1 cellular context compared by ENCODE assay signal in the genomic region with DNA sequence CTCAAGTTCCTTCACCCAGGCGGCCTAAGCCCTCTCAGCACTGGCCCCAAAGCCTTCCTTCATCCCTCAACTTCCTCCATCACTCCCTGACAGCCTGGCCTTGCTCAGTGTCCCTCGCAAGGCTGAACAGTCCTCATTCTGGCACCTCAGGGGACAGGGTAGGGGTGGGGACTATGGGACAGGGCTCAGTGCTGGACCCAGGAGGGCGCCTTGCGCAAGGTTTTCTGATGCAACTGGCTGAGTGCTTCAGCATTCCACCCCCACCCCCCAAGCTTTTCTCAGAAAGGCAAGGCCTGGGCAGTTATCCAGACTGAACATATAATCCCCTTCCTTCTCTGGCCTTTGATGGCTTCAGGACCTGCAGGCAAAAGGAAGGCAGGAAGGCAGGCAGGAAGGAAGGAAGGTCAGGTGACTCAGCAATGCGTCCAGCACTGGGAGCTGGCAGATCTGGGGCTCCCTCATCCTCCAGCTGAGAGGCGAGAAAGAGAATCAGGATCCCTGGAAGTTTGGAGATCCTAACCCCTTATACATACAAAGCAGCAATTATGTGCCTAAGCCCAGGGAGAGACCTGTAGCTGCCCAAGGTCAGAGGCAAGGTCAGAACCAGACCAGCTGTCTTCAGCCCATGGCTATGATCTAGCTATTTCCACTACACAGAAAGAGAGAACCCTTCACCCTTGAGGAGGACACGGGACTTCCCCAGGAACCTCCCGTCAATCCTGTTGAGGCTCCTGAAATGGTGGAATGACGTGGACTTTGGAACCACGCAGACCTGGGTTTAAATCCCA.
A peak's percentile ranks its signal among the peaks of the same experiment; 100 is the strongest.
TF ChIP-seq lines count a peak whose summit lies in the region.

No MANE protein-coding gene starts in this region.

TF ChIP-seq in HepG2, 621 proteins besides CTCF, POLR2A, EP300 and RAD21 (continued from another document and continues in another):
- TF ChIP-seq ZNF253 (CRISPR knock-in tag; IDR thresholded peaks at IDR 0.05; ENCODE audit: borderline replicate concordance) (no peak), ZNF296 (CRISPR knock-in tag; conservative IDR thresholded peaks at IDR 0.05) (peak; percentile 94), POLR2AphosphoS2 (IDR thresholded peaks at IDR 0.05; ENCODE audit: low read depth, low read length) (peak; percentile 74; the same call in 1 of the 2 replicates), MTA3 (CRISPR knock-in tag; IDR thresholded peaks at IDR 0.05) (no peak), ZNF468 (CRISPR knock-in tag; IDR thresholded peaks at IDR 0.05) (no peak), ZNF256 (CRISPR knock-in tag; conservative IDR thresholded peaks at IDR 0.05) (0 out of 2 replicates have a peak, but pooled peaks have one; percentile 71), SPEN (CRISPR knock-in tag; IDR thresholded peaks at IDR 0.05; ENCODE audit: low read depth) (peak; percentile 76; the same call in 1 of the 2 replicates), DMAP1 (CRISPR knock-in tag; IDR thresholded peaks at IDR 0.05) (peak; percentile 97), ELF4 (CRISPR knock-in tag; IDR thresholded peaks at IDR 0.05; ENCODE audit: borderline replicate concordance) (no peak), SP4 (CRISPR knock-in tag; IDR thresholded peaks at IDR 0.05) (peak; percentile 88; the same call in 1 of the 2 replicates), NR2F2 (IDR thresholded peaks at IDR 0.05; ENCODE audit: borderline replicate concordance, low read depth) (peak; percentile 61; the same call in 1 of the 2 replicates), ZNF558 (CRISPR knock-in tag; IDR thresholded peaks at IDR 0.05; ENCODE audit: borderline replicate concordance) (0 out of 2 replicates have a peak, but pooled peaks have one; percentile 69), BRD4 (CRISPR knock-in tag; IDR thresholded peaks at IDR 0.05) (peak; percentile 88), SRSF1 (optimal IDR thresholded peaks at IDR 0.05; ENCODE audit: low read depth, low read length) (no peak), CHD4 (IDR thresholded peaks at IDR 0.05; ENCODE audit: borderline replicate concordance, low read length) (peak; percentile 73; the same call in 1 of the 2 replicates), FOXK2 (IDR thresholded peaks at IDR 0.05) (no peak), FOXM1 (CRISPR knock-in tag; IDR thresholded peaks at IDR 0.05) (no peak), RFX1 (IDR thresholded peaks at IDR 0.05) (no peak), MBD4 (IDR thresholded peaks at IDR 0.05; ENCODE audit: borderline replicate concordance, low read length) (no peak), EEA1 (CRISPR knock-in tag; IDR thresholded peaks at IDR 0.05; ENCODE audit: borderline replicate concordance) (no peak), SOX13 (IDR thresholded peaks at IDR 0.05) (peak; percentile 65; the same call in 1 of the 2 replicates), SOX13 (CRISPR knock-in tag; conservative IDR thresholded peaks at IDR 0.05 in 1 of 2, IDR thresholded peaks at IDR 0.05 in 1 of 2) (peak in 1 of 2 experiments; percentile 88; a peak in 2 of 4 replicates)
- TF ChIP-seq, protein P1, sequence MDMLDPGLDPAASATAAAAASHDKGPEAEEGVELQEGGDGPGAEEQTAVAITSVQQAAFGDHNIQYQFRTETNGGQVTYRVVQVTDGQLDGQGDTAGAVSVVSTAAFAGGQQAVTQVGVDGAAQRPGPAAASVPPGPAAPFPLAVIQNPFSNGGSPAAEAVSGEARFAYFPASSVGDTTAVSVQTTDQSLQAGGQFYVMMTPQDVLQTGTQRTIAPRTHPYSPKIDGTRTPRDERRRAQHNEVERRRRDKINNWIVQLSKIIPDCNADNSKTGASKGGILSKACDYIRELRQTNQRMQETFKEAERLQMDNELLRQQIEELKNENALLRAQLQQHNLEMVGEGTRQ (IDR thresholded peaks at IDR 0.05; ENCODE audit: low read depth, low read length) = peak; percentile 55
- TF ChIP-seq, protein P1 (CRISPR knock-in tag; IDR thresholded peaks at IDR 0.05; ENCODE audit: borderline replicate concordance) = peak; percentile 81; the same call in 1 of the 2 replicates
- TF ChIP-seq, protein P2, sequence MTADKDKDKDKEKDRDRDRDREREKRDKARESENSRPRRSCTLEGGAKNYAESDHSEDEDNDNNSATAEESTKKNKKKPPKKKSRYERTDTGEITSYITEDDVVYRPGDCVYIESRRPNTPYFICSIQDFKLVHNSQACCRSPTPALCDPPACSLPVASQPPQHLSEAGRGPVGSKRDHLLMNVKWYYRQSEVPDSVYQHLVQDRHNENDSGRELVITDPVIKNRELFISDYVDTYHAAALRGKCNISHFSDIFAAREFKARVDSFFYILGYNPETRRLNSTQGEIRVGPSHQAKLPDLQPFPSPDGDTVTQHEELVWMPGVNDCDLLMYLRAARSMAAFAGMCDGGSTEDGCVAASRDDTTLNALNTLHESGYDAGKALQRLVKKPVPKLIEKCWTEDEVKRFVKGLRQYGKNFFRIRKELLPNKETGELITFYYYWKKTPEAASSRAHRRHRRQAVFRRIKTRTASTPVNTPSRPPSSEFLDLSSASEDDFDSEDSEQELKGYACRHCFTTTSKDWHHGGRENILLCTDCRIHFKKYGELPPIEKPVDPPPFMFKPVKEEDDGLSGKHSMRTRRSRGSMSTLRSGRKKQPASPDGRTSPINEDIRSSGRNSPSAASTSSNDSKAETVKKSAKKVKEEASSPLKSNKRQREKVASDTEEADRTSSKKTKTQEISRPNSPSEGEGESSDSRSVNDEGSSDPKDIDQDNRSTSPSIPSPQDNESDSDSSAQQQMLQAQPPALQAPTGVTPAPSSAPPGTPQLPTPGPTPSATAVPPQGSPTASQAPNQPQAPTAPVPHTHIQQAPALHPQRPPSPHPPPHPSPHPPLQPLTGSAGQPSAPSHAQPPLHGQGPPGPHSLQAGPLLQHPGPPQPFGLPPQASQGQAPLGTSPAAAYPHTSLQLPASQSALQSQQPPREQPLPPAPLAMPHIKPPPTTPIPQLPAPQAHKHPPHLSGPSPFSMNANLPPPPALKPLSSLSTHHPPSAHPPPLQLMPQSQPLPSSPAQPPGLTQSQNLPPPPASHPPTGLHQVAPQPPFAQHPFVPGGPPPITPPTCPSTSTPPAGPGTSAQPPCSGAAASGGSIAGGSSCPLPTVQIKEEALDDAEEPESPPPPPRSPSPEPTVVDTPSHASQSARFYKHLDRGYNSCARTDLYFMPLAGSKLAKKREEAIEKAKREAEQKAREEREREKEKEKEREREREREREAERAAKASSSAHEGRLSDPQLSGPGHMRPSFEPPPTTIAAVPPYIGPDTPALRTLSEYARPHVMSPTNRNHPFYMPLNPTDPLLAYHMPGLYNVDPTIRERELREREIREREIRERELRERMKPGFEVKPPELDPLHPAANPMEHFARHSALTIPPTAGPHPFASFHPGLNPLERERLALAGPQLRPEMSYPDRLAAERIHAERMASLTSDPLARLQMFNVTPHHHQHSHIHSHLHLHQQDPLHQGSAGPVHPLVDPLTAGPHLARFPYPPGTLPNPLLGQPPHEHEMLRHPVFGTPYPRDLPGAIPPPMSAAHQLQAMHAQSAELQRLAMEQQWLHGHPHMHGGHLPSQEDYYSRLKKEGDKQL (CRISPR knock-in tag; IDR thresholded peaks at IDR 0.05; ENCODE audit: low read depth) = peak; percentile 89
- TF ChIP-seq, protein P3, sequence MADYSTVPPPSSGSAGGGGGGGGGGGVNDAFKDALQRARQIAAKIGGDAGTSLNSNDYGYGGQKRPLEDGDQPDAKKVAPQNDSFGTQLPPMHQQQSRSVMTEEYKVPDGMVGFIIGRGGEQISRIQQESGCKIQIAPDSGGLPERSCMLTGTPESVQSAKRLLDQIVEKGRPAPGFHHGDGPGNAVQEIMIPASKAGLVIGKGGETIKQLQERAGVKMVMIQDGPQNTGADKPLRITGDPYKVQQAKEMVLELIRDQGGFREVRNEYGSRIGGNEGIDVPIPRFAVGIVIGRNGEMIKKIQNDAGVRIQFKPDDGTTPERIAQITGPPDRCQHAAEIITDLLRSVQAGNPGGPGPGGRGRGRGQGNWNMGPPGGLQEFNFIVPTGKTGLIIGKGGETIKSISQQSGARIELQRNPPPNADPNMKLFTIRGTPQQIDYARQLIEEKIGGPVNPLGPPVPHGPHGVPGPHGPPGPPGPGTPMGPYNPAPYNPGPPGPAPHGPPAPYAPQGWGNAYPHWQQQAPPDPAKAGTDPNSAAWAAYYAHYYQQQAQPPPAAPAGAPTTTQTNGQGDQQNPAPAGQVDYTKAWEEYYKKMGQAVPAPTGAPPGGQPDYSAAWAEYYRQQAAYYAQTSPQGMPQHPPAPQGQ (CRISPR knock-in tag; IDR thresholded peaks at IDR 0.05; ENCODE audit: borderline replicate concordance) = peak; percentile 33; the same call in 1 of the 2 replicates
- TF ChIP-seq, protein P4, sequence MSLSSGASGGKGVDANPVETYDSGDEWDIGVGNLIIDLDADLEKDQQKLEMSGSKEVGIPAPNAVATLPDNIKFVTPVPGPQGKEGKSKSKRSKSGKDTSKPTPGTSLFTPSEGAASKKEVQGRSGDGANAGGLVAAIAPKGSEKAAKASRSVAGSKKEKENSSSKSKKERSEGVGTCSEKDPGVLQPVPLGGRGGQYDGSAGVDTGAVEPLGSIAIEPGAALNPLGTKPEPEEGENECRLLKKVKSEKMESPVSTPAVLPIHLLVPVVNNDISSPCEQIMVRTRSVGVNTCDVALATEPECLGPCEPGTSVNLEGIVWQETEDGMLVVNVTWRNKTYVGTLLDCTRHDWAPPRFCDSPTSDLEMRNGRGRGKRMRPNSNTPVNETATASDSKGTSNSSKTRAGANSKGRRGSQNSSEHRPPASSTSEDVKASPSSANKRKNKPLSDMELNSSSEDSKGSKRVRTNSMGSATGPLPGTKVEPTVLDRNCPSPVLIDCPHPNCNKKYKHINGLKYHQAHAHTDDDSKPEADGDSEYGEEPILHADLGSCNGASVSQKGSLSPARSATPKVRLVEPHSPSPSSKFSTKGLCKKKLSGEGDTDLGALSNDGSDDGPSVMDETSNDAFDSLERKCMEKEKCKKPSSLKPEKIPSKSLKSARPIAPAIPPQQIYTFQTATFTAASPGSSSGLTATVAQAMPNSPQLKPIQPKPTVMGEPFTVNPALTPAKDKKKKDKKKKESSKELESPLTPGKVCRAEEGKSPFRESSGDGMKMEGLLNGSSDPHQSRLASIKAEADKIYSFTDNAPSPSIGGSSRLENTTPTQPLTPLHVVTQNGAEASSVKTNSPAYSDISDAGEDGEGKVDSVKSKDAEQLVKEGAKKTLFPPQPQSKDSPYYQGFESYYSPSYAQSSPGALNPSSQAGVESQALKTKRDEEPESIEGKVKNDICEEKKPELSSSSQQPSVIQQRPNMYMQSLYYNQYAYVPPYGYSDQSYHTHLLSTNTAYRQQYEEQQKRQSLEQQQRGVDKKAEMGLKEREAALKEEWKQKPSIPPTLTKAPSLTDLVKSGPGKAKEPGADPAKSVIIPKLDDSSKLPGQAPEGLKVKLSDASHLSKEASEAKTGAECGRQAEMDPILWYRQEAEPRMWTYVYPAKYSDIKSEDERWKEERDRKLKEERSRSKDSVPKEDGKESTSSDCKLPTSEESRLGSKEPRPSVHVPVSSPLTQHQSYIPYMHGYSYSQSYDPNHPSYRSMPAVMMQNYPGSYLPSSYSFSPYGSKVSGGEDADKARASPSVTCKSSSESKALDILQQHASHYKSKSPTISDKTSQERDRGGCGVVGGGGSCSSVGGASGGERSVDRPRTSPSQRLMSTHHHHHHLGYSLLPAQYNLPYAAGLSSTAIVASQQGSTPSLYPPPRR (CRISPR knock-in tag; IDR thresholded peaks at IDR 0.05; ENCODE audit: borderline replicate concordance) = peak; percentile 93
- TF ChIP-seq, protein P5, sequence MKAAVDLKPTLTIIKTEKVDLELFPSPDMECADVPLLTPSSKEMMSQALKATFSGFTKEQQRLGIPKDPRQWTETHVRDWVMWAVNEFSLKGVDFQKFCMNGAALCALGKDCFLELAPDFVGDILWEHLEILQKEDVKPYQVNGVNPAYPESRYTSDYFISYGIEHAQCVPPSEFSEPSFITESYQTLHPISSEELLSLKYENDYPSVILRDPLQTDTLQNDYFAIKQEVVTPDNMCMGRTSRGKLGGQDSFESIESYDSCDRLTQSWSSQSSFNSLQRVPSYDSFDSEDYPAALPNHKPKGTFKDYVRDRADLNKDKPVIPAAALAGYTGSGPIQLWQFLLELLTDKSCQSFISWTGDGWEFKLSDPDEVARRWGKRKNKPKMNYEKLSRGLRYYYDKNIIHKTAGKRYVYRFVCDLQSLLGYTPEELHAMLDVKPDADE (CRISPR knock-in tag; IDR thresholded peaks at IDR 0.05) = no peak
- TF ChIP-seq, protein P6, sequence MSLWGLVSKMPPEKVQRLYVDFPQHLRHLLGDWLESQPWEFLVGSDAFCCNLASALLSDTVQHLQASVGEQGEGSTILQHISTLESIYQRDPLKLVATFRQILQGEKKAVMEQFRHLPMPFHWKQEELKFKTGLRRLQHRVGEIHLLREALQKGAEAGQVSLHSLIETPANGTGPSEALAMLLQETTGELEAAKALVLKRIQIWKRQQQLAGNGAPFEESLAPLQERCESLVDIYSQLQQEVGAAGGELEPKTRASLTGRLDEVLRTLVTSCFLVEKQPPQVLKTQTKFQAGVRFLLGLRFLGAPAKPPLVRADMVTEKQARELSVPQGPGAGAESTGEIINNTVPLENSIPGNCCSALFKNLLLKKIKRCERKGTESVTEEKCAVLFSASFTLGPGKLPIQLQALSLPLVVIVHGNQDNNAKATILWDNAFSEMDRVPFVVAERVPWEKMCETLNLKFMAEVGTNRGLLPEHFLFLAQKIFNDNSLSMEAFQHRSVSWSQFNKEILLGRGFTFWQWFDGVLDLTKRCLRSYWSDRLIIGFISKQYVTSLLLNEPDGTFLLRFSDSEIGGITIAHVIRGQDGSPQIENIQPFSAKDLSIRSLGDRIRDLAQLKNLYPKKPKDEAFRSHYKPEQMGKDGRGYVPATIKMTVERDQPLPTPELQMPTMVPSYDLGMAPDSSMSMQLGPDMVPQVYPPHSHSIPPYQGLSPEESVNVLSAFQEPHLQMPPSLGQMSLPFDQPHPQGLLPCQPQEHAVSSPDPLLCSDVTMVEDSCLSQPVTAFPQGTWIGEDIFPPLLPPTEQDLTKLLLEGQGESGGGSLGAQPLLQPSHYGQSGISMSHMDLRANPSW (CRISPR knock-in tag; IDR thresholded peaks at IDR 0.05; ENCODE audit: borderline replicate concordance) = peak; percentile 99
- TF ChIP-seq, protein P7, sequence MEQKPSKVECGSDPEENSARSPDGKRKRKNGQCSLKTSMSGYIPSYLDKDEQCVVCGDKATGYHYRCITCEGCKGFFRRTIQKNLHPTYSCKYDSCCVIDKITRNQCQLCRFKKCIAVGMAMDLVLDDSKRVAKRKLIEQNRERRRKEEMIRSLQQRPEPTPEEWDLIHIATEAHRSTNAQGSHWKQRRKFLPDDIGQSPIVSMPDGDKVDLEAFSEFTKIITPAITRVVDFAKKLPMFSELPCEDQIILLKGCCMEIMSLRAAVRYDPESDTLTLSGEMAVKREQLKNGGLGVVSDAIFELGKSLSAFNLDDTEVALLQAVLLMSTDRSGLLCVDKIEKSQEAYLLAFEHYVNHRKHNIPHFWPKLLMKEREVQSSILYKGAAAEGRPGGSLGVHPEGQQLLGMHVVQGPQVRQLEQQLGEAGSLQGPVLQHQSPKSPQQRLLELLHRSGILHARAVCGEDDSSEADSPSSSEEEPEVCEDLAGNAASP (CRISPR knock-in tag; IDR thresholded peaks at IDR 0.05; ENCODE audit: borderline replicate concordance) = peak; percentile 93; the same call in 1 of the 2 replicates
